In the genomic region with DNA sequence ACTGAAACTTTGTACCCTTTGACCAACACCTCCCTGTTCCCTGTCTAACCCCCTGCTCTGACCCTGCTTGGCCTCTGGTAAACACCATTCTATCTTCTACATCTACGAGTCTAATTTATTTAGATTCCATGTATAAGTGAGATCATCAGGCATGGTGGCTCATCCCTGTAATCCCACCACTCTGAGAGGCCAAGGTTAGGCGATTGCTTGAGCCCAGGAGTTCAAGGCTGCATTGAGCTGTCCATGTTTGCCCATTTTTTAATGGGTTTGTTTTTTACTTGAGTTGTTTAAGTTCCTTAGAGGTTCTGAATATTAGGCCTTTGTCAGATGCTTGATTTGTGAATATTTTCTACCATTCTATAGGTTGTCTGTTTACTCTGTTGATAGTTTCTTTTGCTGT, we compare ENCODE assay signal across 40 cellular contexts. TPM values are rescaled to one million over a fixed set of nuclear protein-coding genes. Genes with fewer than 3 reads are reported as not detected.
"Had no signal": no experiment of that assay in that cellular context is flagged by ENCODE, and none has a peak within 500 bp of the region (broad histone marks: within the 10 kb centered on the region; RNA-seq: fewer than 3 reads in every experiment).

No MANE protein-coding gene starts in this region.

- H3K36me3 ChIP-seq: adrenal gland, brain microvascular endothelial cell, breast epithelium had no signal

- H3K9me3 Mint-ChIP-seq: activated CD4-positive, alpha-beta memory T cell treated with anti-CD3 and anti-CD28 coated beads for 36 hours; activated CD4-positive, alpha-beta T cell treated with anti-CD3 and anti-CD28 coated beads, Interleukin-2, amount 10 ng/mL, durations not matched to agents 24 days and 14 days; activated CD8-positive, alpha-beta T cell treated with anti-CD3 and anti-CD28 coated beads for 36 hours; activated naive CD4-positive, alpha-beta T cell treated with anti-CD3 and anti-CD28 coated beads for 36 hours; activated naive CD4-positive, alpha-beta T cell treated with anti-CD3 and anti-CD28 coated beads, Interleukin-2, amount 50 U/mL, for 72 hours; activated naive CD8-positive, alpha-beta T cell treated with anti-CD3 and anti-CD28 coated beads for 36 hours; activated T-cell treated with anti-CD3 and anti-CD28 coated beads, Interleukin-2, amount 50 U/mL, for 4 hours; activated T-cell treated with anti-CD3 and anti-CD28 coated beads, Interleukin-2, amount 50 U/mL, for 72 hours; activated T-helper 1 cell treated with anti-CD3 and anti-CD28 coated beads, Interleukin-12 subunit alpha, Interleukin-12 subunit beta, Interleukin-2, Interleukin-4 antibody, amounts not matched to agents 30 ng/mL and 10 ng/mL and 1 ng/mL, durations not matched to agents 14 hours and 24 hours and 36 hours; activated T-helper 17 cell treated with anti-CD3 and anti-CD28 coated beads, Interleukin-2, amount 50 U/mL, for 72 hours; T-helper 1 cell treated with Interleukin-12 subunit alpha and Interleukin-12 subunit beta and Interleukin-4 antibody, amounts not matched to agents 30 μg/mL and 1 μg/mL, for 36 hours; T-helper 2 cell treated with Interferon-gamma antibody and Interleukin-4, amounts not matched to agents 5 μg/mL and 100 μg/mL, for 36 hours had no signal

- FAIRE-seq: astrocyte, TTC549 had no signal

- H3K27ac ChIP-seq: adrenal gland, body of pancreas, brain microvascular endothelial cell, breast epithelium, VCaP had no signal

- H3K4me3 Mint-ChIP-seq: activated B cell treated with CpG ODN at 0.5 μM for 24 hours; activated CD4-positive, alpha-beta memory T cell treated with anti-CD3 and anti-CD28 coated beads for 36 hours; activated CD4-positive, alpha-beta T cell treated with anti-CD3 and anti-CD28 coated beads, Interleukin-2, amount 10 ng/mL, durations not matched to agents 24 days and 14 days; activated CD8-positive, alpha-beta T cell treated with anti-CD3 and anti-CD28 coated beads for 36 hours; activated naive CD4-positive, alpha-beta T cell treated with anti-CD3 and anti-CD28 coated beads for 36 hours; activated naive CD8-positive, alpha-beta T cell treated with anti-CD3 and anti-CD28 coated beads for 36 hours; activated T-cell treated with anti-CD3 and anti-CD28 coated beads, Interleukin-2, amount 50 U/mL, for 4 hours; activated T-cell treated with anti-CD3 and anti-CD28 coated beads, Interleukin-2, amount 50 U/mL, for 72 hours; activated T-helper 1 cell treated with anti-CD3 and anti-CD28 coated beads, Interleukin-12 subunit alpha, Interleukin-12 subunit beta, Interleukin-2, Interleukin-4 antibody, amounts not matched to agents 30 ng/mL and 10 ng/mL and 1 ng/mL, durations not matched to agents 14 hours and 24 hours and 36 hours; activated T-helper 17 cell treated with anti-CD3 and anti-CD28 coated beads, Interleukin-2, amount 50 U/mL, for 72 hours; T-helper 1 cell treated with Interleukin-12 subunit alpha and Interleukin-12 subunit beta and Interleukin-4 antibody, amounts not matched to agents 30 μg/mL and 1 μg/mL, for 36 hours; T-helper 2 cell treated with Interferon-gamma antibody and Interleukin-4, amounts not matched to agents 5 μg/mL and 100 μg/mL, for 36 hours had no signal

- H3K4me1 ChIP-seq: adrenal gland, breast epithelium had no signal

- H3K27ac Mint-ChIP-seq: activated B cell treated with CpG ODN at 0.5 μM for 24 hours; activated CD4-positive, alpha-beta memory T cell treated with anti-CD3 and anti-CD28 coated beads for 36 hours; activated CD4-positive, alpha-beta T cell treated with anti-CD3 and anti-CD28 coated beads, Interleukin-2, amount 10 ng/mL, durations not matched to agents 24 days and 14 days; activated CD8-positive, alpha-beta T cell treated with anti-CD3 and anti-CD28 coated beads for 36 hours; activated naive CD4-positive, alpha-beta T cell treated with anti-CD3 and anti-CD28 coated beads for 36 hours; activated naive CD4-positive, alpha-beta T cell treated with anti-CD3 and anti-CD28 coated beads, Interleukin-2, amount 50 U/mL, for 72 hours; activated naive CD8-positive, alpha-beta T cell treated with anti-CD3 and anti-CD28 coated beads for 36 hours; activated T-cell treated with anti-CD3 and anti-CD28 coated beads, Interleukin-2, amount 50 U/mL, for 72 hours; activated T-helper 1 cell treated with anti-CD3 and anti-CD28 coated beads, Interleukin-12 subunit alpha, Interleukin-12 subunit beta, Interleukin-2, Interleukin-4 antibody, amounts not matched to agents 30 ng/mL and 10 ng/mL and 1 ng/mL, durations not matched to agents 14 hours and 24 hours and 36 hours; activated T-helper 17 cell treated with anti-CD3 and anti-CD28 coated beads, Interleukin-2, amount 50 U/mL, for 72 hours; T-helper 1 cell treated with Interleukin-12 subunit alpha and Interleukin-12 subunit beta and Interleukin-4 antibody, amounts not matched to agents 30 μg/mL and 1 μg/mL, for 36 hours; T-helper 2 cell treated with Interferon-gamma antibody and Interleukin-4, amounts not matched to agents 5 μg/mL and 100 μg/mL, for 36 hours had no signal

- H3K36me3 Mint-ChIP-seq: activated CD4-positive, alpha-beta memory T cell treated with anti-CD3 and anti-CD28 coated beads for 36 hours; activated naive CD4-positive, alpha-beta T cell treated with anti-CD3 and anti-CD28 coated beads, Interleukin-2, amount 50 U/mL, for 72 hours; activated naive CD8-positive, alpha-beta T cell treated with anti-CD3 and anti-CD28 coated beads for 36 hours had no signal

- H3K4me3 ChIP-seq: adrenal gland, body of pancreas, breast epithelium had no signal

- H3K4me1 Mint-ChIP-seq: activated B cell treated with CpG ODN at 0.5 μM for 24 hours; activated CD4-positive, alpha-beta T cell treated with anti-CD3 and anti-CD28 coated beads, Interleukin-2, amount 10 ng/mL, durations not matched to agents 24 days and 14 days; activated naive CD8-positive, alpha-beta T cell treated with anti-CD3 and anti-CD28 coated beads for 36 hours; activated T-helper 17 cell treated with anti-CD3 and anti-CD28 coated beads, Interleukin-2, amount 50 U/mL, for 72 hours had no signal

- ATAC-seq: activated CD8-positive, alpha-beta T cell treated with anti-CD3 and anti-CD28 coated beads for 36 hours; activated naive CD4-positive, alpha-beta T cell treated with anti-CD3 and anti-CD28 coated beads, Interleukin-2, amount 50 U/mL, for 72 hours; activated T-cell treated with anti-CD3 and anti-CD28 coated beads, Interleukin-2, amount 50 U/mL, for 4 hours; activated T-cell treated with anti-CD3 and anti-CD28 coated beads, Interleukin-2, amount 50 U/mL, for 72 hours; activated T-helper 17 cell treated with anti-CD3 and anti-CD28 coated beads, Interleukin-2, amount 50 U/mL, for 72 hours; body of pancreas had no signal

- DNase-seq: activated B cell treated with CpG ODN at 0.5 μM for 24 hours; activated CD4-positive, alpha-beta memory T cell treated with anti-CD3 and anti-CD28 coated beads for 36 hours; activated CD4-positive, alpha-beta T cell treated with anti-CD3 and anti-CD28 coated beads for 4 hours; activated CD4-positive, alpha-beta T cell treated with anti-CD3 and anti-CD28 coated beads, Interleukin-2, amount 10 ng/mL, durations not matched to agents 24 days and 14 days; activated CD4-positive, alpha-beta T cell treated with anti-CD3 and anti-CD28 coated beads, Interleukin-2, amount 50 U/mL, for 1 hour; activated CD4-positive, alpha-beta T cell treated with anti-CD3 and anti-CD28 coated beads, Interleukin-2, amount 50 U/mL, for 4 hours; activated CD4-positive, CD25-positive, alpha-beta regulatory T cell treated with anti-CD3 and anti-CD28 coated beads, Interleukin-2, amount 50 U/mL, for 72 hours; activated CD8-positive, alpha-beta memory T cell treated with anti-CD3 and anti-CD28 coated beads, Interleukin-2, amount 50 U/mL, for 4 hours; activated CD8-positive, alpha-beta T cell treated with anti-CD3 and anti-CD28 coated beads for 36 hours; activated effector memory CD4-positive, alpha-beta T cell treated with anti-CD3 and anti-CD28 coated beads, Interleukin-2, amount 50 U/mL, for 16 hours; activated gamma-delta T cell treated with Interleukin-2 at 50 U/mL for 16 hours; activated naive CD4-positive, alpha-beta T cell; activated naive CD4-positive, alpha-beta T cell treated with anti-CD3 and anti-CD28 coated beads for 36 hours; activated naive CD4-positive, alpha-beta T cell treated with anti-CD3 and anti-CD28 coated beads, Interleukin-2, amount 50 U/mL, for 16 hours; activated naive CD8-positive, alpha-beta T cell treated with anti-CD3 and anti-CD28 coated beads for 36 hours; activated T-cell treated with anti-CD3 and anti-CD28 coated beads for 4 hours; activated T-cell treated with anti-CD3 and anti-CD28 coated beads, Interleukin-2, amount 50 U/mL, for 1 hour; activated T-cell treated with anti-CD3 and anti-CD28 coated beads, Interleukin-2, amount 50 U/mL, for 4 hours; activated T-cell treated with anti-CD3 and anti-CD28 coated beads, Interleukin-2, amount 50 U/mL, for 72 hours; adrenal gland; amniotic stem cell; aorta; body of pancreas; brain microvascular endothelial cell; central memory CD4-positive, alpha-beta T cell; T-helper 1 cell; T-helper 2 cell; T-helper 9 cell had no signal

- H3K9me3 ChIP-seq: adrenal gland, body of pancreas, breast epithelium had no signal

- H3K27me3 ChIP-seq: adrenal gland, body of pancreas, breast epithelium had no signal

RNA-seq across cellular contexts. Expression of gene FBXW12, which starts 16.9 kb away (rescaled TPM):
- total RNA-seq: activated B cell treated with CpG ODN at 0.5 μM for 24 hours; activated CD4-positive, alpha-beta memory T cell treated with anti-CD3 and anti-CD28 coated beads for 36 hours; activated CD8-positive, alpha-beta memory T cell treated with anti-CD3 and anti-CD28 coated beads for 36 hours; activated CD8-positive, alpha-beta T cell treated with anti-CD3 and anti-CD28 coated beads for 36 hours; activated naive CD4-positive, alpha-beta T cell treated with anti-CD3 and anti-CD28 coated beads for 36 hours; activated naive CD4-positive, alpha-beta T cell treated with anti-CD3 and anti-CD28 coated beads, Interleukin-2, amount 50 U/mL, for 72 hours; activated naive CD8-positive, alpha-beta T cell treated with anti-CD3 and anti-CD28 coated beads for 36 hours; activated T-cell treated with anti-CD3 and anti-CD28 coated beads, Interleukin-2, amount 50 U/mL, for 4 hours; activated T-cell treated with anti-CD3 and anti-CD28 coated beads, Interleukin-2, amount 50 U/mL, for 72 hours; activated T-helper 1 cell treated with anti-CD3 and anti-CD28 coated beads, Interleukin-12 subunit alpha, Interleukin-12 subunit beta, Interleukin-2, Interleukin-4 antibody, amounts not matched to agents 30 ng/mL and 10 ng/mL and 1 ng/mL, durations not matched to agents 14 hours and 24 hours and 36 hours; activated T-helper 17 cell treated with anti-CD3 and anti-CD28 coated beads, Interleukin-2, amount 50 U/mL, for 72 hours; adrenal gland; aorta; astrocyte; cardiac septum had no signal
- polyA plus RNA-seq: aorta had no signal

RNA-seq across cellular contexts. Expression of gene SPINK8, which starts 55.5 kb away (rescaled TPM):
- total RNA-seq: activated B cell treated with CpG ODN at 0.5 μM for 24 hours; activated CD4-positive, alpha-beta memory T cell treated with anti-CD3 and anti-CD28 coated beads for 36 hours; activated CD4-positive, alpha-beta T cell treated with anti-CD3 and anti-CD28 coated beads, Interleukin-2, amount 10 ng/mL, durations not matched to agents 24 days and 14 days; activated CD8-positive, alpha-beta memory T cell treated with anti-CD3 and anti-CD28 coated beads for 36 hours; activated CD8-positive, alpha-beta T cell treated with anti-CD3 and anti-CD28 coated beads for 36 hours; activated naive CD4-positive, alpha-beta T cell treated with anti-CD3 and anti-CD28 coated beads for 36 hours; activated naive CD4-positive, alpha-beta T cell treated with anti-CD3 and anti-CD28 coated beads, Interleukin-2, amount 50 U/mL, for 72 hours; activated naive CD8-positive, alpha-beta T cell treated with anti-CD3 and anti-CD28 coated beads for 36 hours; activated T-cell treated with anti-CD3 and anti-CD28 coated beads, Interleukin-2, amount 50 U/mL, for 4 hours; activated T-cell treated with anti-CD3 and anti-CD28 coated beads, Interleukin-2, amount 50 U/mL, for 72 hours; activated T-helper 1 cell treated with anti-CD3 and anti-CD28 coated beads, Interleukin-12 subunit alpha, Interleukin-12 subunit beta, Interleukin-2, Interleukin-4 antibody, amounts not matched to agents 30 ng/mL and 10 ng/mL and 1 ng/mL, durations not matched to agents 14 hours and 24 hours and 36 hours; activated T-helper 17 cell treated with anti-CD3 and anti-CD28 coated beads, Interleukin-2, amount 50 U/mL, for 72 hours; adrenal gland; aorta; astrocyte; body of pancreas; breast epithelium; cardiac septum; cerebellum had no signal
- polyA plus RNA-seq: adrenal gland, aorta had no signal
